Comparison of ENCODE assay signal across 26 cellular contexts in genomic region chr13:90427322-90428272, GRCh38.
DNase-seq lines count a peak whose midpoint lies in the region; ATAC-seq, FAIRE-seq and TF ChIP-seq lines count a peak whose summit lies in the region.
"Had no signal": no experiment of that assay in that cellular context is flagged by ENCODE, and none has a peak within 500 bp of the region (broad histone marks: within the 10 kb centered on the region; RNA-seq: fewer than 3 reads in every experiment).

No MANE protein-coding gene starts in this region.

- H3K36me3 Mint-ChIP-seq in astrocyte (ENCODE audit: low read depth, unreplicated experiment) (no peaks in the 10 kb centered on the region), neural progenitor cell (no peaks in the 10 kb centered on the region), chondrocyte (ENCODE audit: low read depth) (no peaks in the 10 kb centered on the region)
- H3K36me3 Mint-ChIP-seq: activated CD8-positive, alpha-beta memory T cell treated with anti-CD3 and anti-CD28 coated beads, Interleukin-2, amount 10 ng/mL, durations not matched to agents 7 days and 5 days had no signal

- H3K4me1 Mint-ChIP-seq in astrocyte (ENCODE audit: low read depth, unreplicated experiment) (no peaks in the 10 kb centered on the region), neural progenitor cell (no peaks in the 10 kb centered on the region), chondrocyte (ENCODE audit: low read depth) (peaks cover 15% of the 10 kb centered on the region)
- H3K4me1 Mint-ChIP-seq: activated CD8-positive, alpha-beta memory T cell treated with anti-CD3 and anti-CD28 coated beads, Interleukin-2, amount 10 ng/mL, durations not matched to agents 7 days and 5 days had no signal

- DNase-seq in NCI-H146 (lab: John Stamatoyannopoulos, UW) (peak; percentile 5), NCI-H146 treated with DMSO at 0.1 percent for 48 hours (lab: John Stamatoyannopoulos, UW; ENCODE audit: unreplicated experiment) (no peak), CMK (ENCODE audit: low read depth) (peak; percentile 42), astrocyte (ENCODE audit: low read depth) (no peak), neural progenitor cell (ENCODE audit: low spot score) (peak; percentile 17), chondrocyte (ENCODE audit: low spot score) (no peak)
- DNase-seq: activated CD4-positive, alpha-beta T cell treated with anti-CD3 and anti-CD28 coated beads, Interleukin-2, amount 50 U/mL, for 1 hour; activated CD8-positive, alpha-beta memory T cell treated with anti-CD3 and anti-CD28 coated beads, Interleukin-2, amount 10 ng/mL, durations not matched to agents 7 days and 5 days; activated naive CD4-positive, alpha-beta T cell treated with anti-CD3 and anti-CD28 coated beads for 36 hours; amniotic stem cell; DMS53; gastrocnemius medialis; hippocampal formation; MV-4-11; NCI-H2029; NCI-H446 treated with DMSO at 0.1 percent for 48 hours; nephron progenitor cell; substantia nigra had no signal

- H3K27ac Mint-ChIP-seq in astrocyte (ENCODE audit: unreplicated experiment) = no peak overlapping the region
- no peak overlapping the region for H3K27ac Mint-ChIP-seq in neural progenitor cell
- no peak overlapping the region for H3K27ac Mint-ChIP-seq in chondrocyte (ENCODE audit: unreplicated experiment)
- H3K27ac Mint-ChIP-seq: activated CD8-positive, alpha-beta memory T cell treated with anti-CD3 and anti-CD28 coated beads, Interleukin-2, amount 10 ng/mL, durations not matched to agents 7 days and 5 days; activated naive CD4-positive, alpha-beta T cell treated with anti-CD3 and anti-CD28 coated beads for 36 hours; nephron progenitor cell; progenitor cell of endocrine pancreas; T-helper 1 cell treated with Interleukin-12 subunit alpha and Interleukin-12 subunit beta and Interleukin-4 antibody, amounts not matched to agents 30 μg/mL and 1 μg/mL, for 36 hours had no signal

- H3K4me3 ChIP-seq in astrocyte (ENCODE audit: insufficient read depth, low read depth, low read length) (no peak overlapping the region), neural progenitor cell (no peak overlapping the region)
- H3K4me3 ChIP-seq: gastrocnemius medialis, SJSA1, skin epidermis had no signal

- H3K36me3 ChIP-seq in astrocyte (ENCODE audit: insufficient read depth, low read length) (no peaks in the 10 kb centered on the region), neural progenitor cell (no peaks in the 10 kb centered on the region)
- H3K36me3 ChIP-seq: gastrocnemius medialis, SJSA1 had no signal

- H3K79me2 ChIP-seq in astrocyte (ENCODE audit: insufficient read depth, low read length) = no peaks in the 10 kb centered on the region
- H3K79me2 ChIP-seq in neural progenitor cell (ENCODE audit: low read depth) = no peaks in the 10 kb centered on the region

- H3F3A ChIP-seq in neural progenitor cell (ENCODE audit: low read depth) = no peaks in the 10 kb centered on the region

- H3K9me3 ChIP-seq in astrocyte (ENCODE audit: insufficient read depth, low read depth, low read length) = no peaks in the 10 kb centered on the region
- no peaks in the 10 kb centered on the region for H3K9me3 ChIP-seq in neural progenitor cell (ENCODE audit: low read depth)
- H3K9me3 ChIP-seq: gastrocnemius medialis, SJSA1 had no signal

- no peak overlapping the region for H3K27ac ChIP-seq in astrocyte (ENCODE audit: low read depth, low read length)
- H3K27ac ChIP-seq in neural progenitor cell = no peak overlapping the region
- H3K27ac ChIP-seq: gastrocnemius medialis, SJSA1, skin epidermis, VCaP had no signal

- no peaks in the 10 kb centered on the region for H4K20me1 ChIP-seq in astrocyte (ENCODE audit: insufficient read depth, low read length)
- no peaks in the 10 kb centered on the region for H4K20me1 ChIP-seq in neural progenitor cell (ENCODE audit: low read depth)

- H3K9me3 Mint-ChIP-seq in astrocyte (ENCODE audit: unreplicated experiment) = peaks cover 1% of the 10 kb centered on the region
- H3K9me3 Mint-ChIP-seq in neural progenitor cell = no peaks in the 10 kb centered on the region
- H3K9me3 Mint-ChIP-seq in chondrocyte (ENCODE audit: low read depth) = no peaks in the 10 kb centered on the region
- H3K9me3 Mint-ChIP-seq: nephron progenitor cell had no signal

- peak overlapping the region; percentile 9 for H2AFZ ChIP-seq in astrocyte (ENCODE audit: low read depth, low read length)
- H2AFZ ChIP-seq in neural progenitor cell (replicated peaks) = peak overlapping the region; percentile 65

- no peak for FAIRE-seq in astrocyte (lab: Jason Lieb, UNC)

- H3K4me3 Mint-ChIP-seq in astrocyte (ENCODE audit: unreplicated experiment) (no peak overlapping the region), neural progenitor cell (no peak overlapping the region), chondrocyte (ENCODE audit: unreplicated experiment) (no peak overlapping the region)
- H3K4me3 Mint-ChIP-seq: activated CD8-positive, alpha-beta memory T cell treated with anti-CD3 and anti-CD28 coated beads, Interleukin-2, amount 10 ng/mL, durations not matched to agents 7 days and 5 days; activated naive CD4-positive, alpha-beta T cell treated with anti-CD3 and anti-CD28 coated beads for 36 hours; nephron progenitor cell; T-helper 1 cell treated with Interleukin-12 subunit alpha and Interleukin-12 subunit beta and Interleukin-4 antibody, amounts not matched to agents 30 μg/mL and 1 μg/mL, for 36 hours had no signal

- H3K9ac ChIP-seq in astrocyte (ENCODE audit: low read length) = no peak overlapping the region
- H3K9ac ChIP-seq in neural progenitor cell = no peak overlapping the region

- H3K27me3 ChIP-seq in astrocyte (ENCODE audit: insufficient read depth, low read length) (no peaks in the 10 kb centered on the region), neural progenitor cell (no peaks in the 10 kb centered on the region)
- H3K27me3 ChIP-seq: gastrocnemius medialis, SJSA1 had no signal

- H3K4me1 ChIP-seq in astrocyte (ENCODE audit: insufficient read depth, low read length) (no peaks in the 10 kb centered on the region), neural progenitor cell (no peaks in the 10 kb centered on the region)
- H3K4me1 ChIP-seq: SJSA1 had no signal

- TF ChIP-seq CTCF in astrocyte (IDR thresholded peaks at IDR 0.05; ENCODE audit: insufficient read depth, low read depth, low read length) (no peak), neural progenitor cell (IDR thresholded peaks at IDR 0.05) (no peak), chondrocyte (IDR thresholded peaks at IDR 0.05) (no peak)

- ATAC-seq in HG03097 (IDR thresholded peaks at IDR 0.05; ENCODE audit: low FRiP score, unreplicated experiment) (no peak), GM21528 (IDR thresholded peaks at IDR 0.05; ENCODE audit: low FRiP score, unreplicated experiment) (no peak)
- ATAC-seq: activated CD8-positive, alpha-beta memory T cell treated with anti-CD3 and anti-CD28 coated beads, Interleukin-2, amount 10 ng/mL, durations not matched to agents 7 days and 5 days; Panc1 had no signal

- no peaks in the 10 kb centered on the region for H3K27me3 Mint-ChIP-seq in astrocyte (ENCODE audit: low read depth, unreplicated experiment)
- peaks cover 3% of the 10 kb centered on the region for H3K27me3 Mint-ChIP-seq in neural progenitor cell (ENCODE audit: insufficient read depth, low read depth)
- H3K27me3 Mint-ChIP-seq in chondrocyte (ENCODE audit: low read depth) = no peaks in the 10 kb centered on the region
- H3K27me3 Mint-ChIP-seq: activated CD8-positive, alpha-beta memory T cell treated with anti-CD3 and anti-CD28 coated beads, Interleukin-2, amount 10 ng/mL, durations not matched to agents 7 days and 5 days; progenitor cell of endocrine pancreas had no signal

- no peak overlapping the region for H3K4me2 ChIP-seq in astrocyte (ENCODE audit: low read length)
- H3K4me2 ChIP-seq in neural progenitor cell = no peak overlapping the region

Comparison
In these comparisons a context has a peak if more than half of its experiments do, and no peak if none do; other contexts are left out.
1. DNase-seq: peak in NCI-H146 (single experiment), CMK (single experiment) and neural progenitor cell (single experiment); none in NCI-H146 treated with DMSO at 0.1 percent for 48 hours (single experiment), astrocyte (single experiment) and chondrocyte (single experiment).